In genomic region chr7:142886866-142887265, GRCh38 we compare ENCODE assay signal across 25 cellular contexts. TPM values are rescaled to one million over a fixed set of nuclear protein-coding genes. Genes with fewer than 3 reads are reported as not detected.
"Had no signal": no experiment of that assay in that cellular context is flagged by ENCODE, and none has a peak within 500 bp of the region (broad histone marks: within the 10 kb centered on the region; RNA-seq: fewer than 3 reads in every experiment).

No MANE protein-coding gene starts in this region.

- H3K9me3 ChIP-seq: ascending aorta, breast epithelium, esophagus squamous epithelium, lower lobe of right lung, suprapubic skin, transverse colon had no signal

- ATAC-seq: activated CD8-positive, alpha-beta T cell treated with anti-CD3 and anti-CD28 coated beads, Interleukin-2, amount 10 ng/mL, durations not matched to agents 7 days and 5 days; activated T-cell treated with anti-CD3 and anti-CD28 coated beads, Interleukin-2, amount 50 U/mL, for 4 hours; left colon; lower lobe of right lung; WTC11 had no signal

- H3K27me3 ChIP-seq: ascending aorta, breast epithelium, suprapubic skin, transverse colon had no signal

- H3K4me3 ChIP-seq: ascending aorta, breast epithelium, esophagus squamous epithelium, lower lobe of right lung, suprapubic skin, transverse colon had no signal

- H3K36me3 ChIP-seq: ascending aorta, breast epithelium, esophagus squamous epithelium, lower lobe of right lung, suprapubic skin, transverse colon had no signal

- DNase-seq: activated CD4-positive, alpha-beta T cell treated with anti-CD3 and anti-CD28 coated beads, Interleukin-2, amount 10 ng/mL, durations not matched to agents 7 days and 5 days; activated CD8-positive, alpha-beta T cell treated with anti-CD3 and anti-CD28 coated beads, Interleukin-2, amount 10 ng/mL, durations not matched to agents 7 days and 5 days; activated gamma-delta T cell; activated T-cell treated with anti-CD3 and anti-CD28 coated beads, Interleukin-2, amount 50 U/mL, for 4 hours; cerebellar nuclear complex; effector CD8-positive, alpha-beta T cell; esophagus squamous epithelium; lower lobe of right lung; midbrain; nephron progenitor cell; occipital lobe; SW 1271; transverse colon had no signal

- FAIRE-seq: endothelial cell of umbilical vein, TTC549 had no signal

- H3K4me1 ChIP-seq: ascending aorta, breast epithelium, lower lobe of right lung, transverse colon had no signal

- H3K27ac ChIP-seq: ascending aorta, lower lobe of right lung, suprapubic skin, transverse colon had no signal

RNA-seq across cellular contexts. Expression of gene TRPV6, which starts 1.3 kb away (rescaled TPM):
- total RNA-seq: activated CD8-positive, alpha-beta T cell treated with anti-CD3 and anti-CD28 coated beads, Interleukin-2, amount 10 ng/mL, durations not matched to agents 7 days and 5 days; activated T-cell treated with anti-CD3 and anti-CD28 coated beads, Interleukin-2, amount 50 U/mL, for 4 hours; ascending aorta; endothelial cell of umbilical vein; glomerular endothelial cell; myocyte; T-helper 2 cell treated with Interferon-gamma antibody and Interleukin-4, amounts not matched to agents 100 ng/mL and 5 ng/mL, for 36 hours had no signal
- polyA plus RNA-seq: endothelial cell of umbilical vein had no signal

RNA-seq across cellular contexts. Expression of gene TRPV5, which starts 46.7 kb away (rescaled TPM):
- total RNA-seq: activated CD4-positive, alpha-beta T cell treated with anti-CD3 and anti-CD28 coated beads, Interleukin-2, amount 10 ng/mL, durations not matched to agents 7 days and 5 days; activated CD8-positive, alpha-beta T cell treated with anti-CD3 and anti-CD28 coated beads, Interleukin-2, amount 10 ng/mL, durations not matched to agents 7 days and 5 days; activated T-cell treated with anti-CD3 and anti-CD28 coated beads, Interleukin-2, amount 50 U/mL, for 4 hours; ascending aorta; endothelial cell of umbilical vein; esophagus squamous epithelium; glomerular endothelial cell; left colon; lower lobe of right lung; myocyte; suprapubic skin; T-helper 2 cell treated with Interferon-gamma antibody and Interleukin-4, amounts not matched to agents 100 ng/mL and 5 ng/mL, for 36 hours; transverse colon; WTC11 had no signal
- polyA plus RNA-seq: endothelial cell of umbilical vein had no signal

RNA-seq across cellular contexts. Expression of gene LLCFC1, which starts 52.4 kb away (rescaled TPM):
- total RNA-seq: activated CD4-positive, alpha-beta T cell treated with anti-CD3 and anti-CD28 coated beads, Interleukin-2, amount 10 ng/mL, durations not matched to agents 7 days and 5 days; activated CD8-positive, alpha-beta T cell treated with anti-CD3 and anti-CD28 coated beads, Interleukin-2, amount 10 ng/mL, durations not matched to agents 7 days and 5 days; activated T-cell treated with anti-CD3 and anti-CD28 coated beads, Interleukin-2, amount 50 U/mL, for 4 hours; ascending aorta; breast epithelium; endothelial cell of umbilical vein; esophagus squamous epithelium; glomerular endothelial cell; left colon; lower lobe of right lung; myocyte; occipital lobe; progenitor cell of endocrine pancreas; suprapubic skin; T-helper 2 cell treated with Interferon-gamma antibody and Interleukin-4, amounts not matched to agents 100 ng/mL and 5 ng/mL, for 36 hours; transverse colon; WTC11 had no signal
- polyA plus RNA-seq: adipose tissue, endothelial cell of umbilical vein had no signal
